Comparison of ENCODE assay signal across 1 cellular context in genomic region chr2:121151311-121152109, GRCh38.
TF ChIP-seq lines count a peak whose summit lies in the region.

No MANE protein-coding gene starts in this region.

TF ChIP-seq in GM23338, 12 proteins besides CTCF, POLR2A, EP300 and RAD21:
- TF ChIP-seq, protein P1, sequence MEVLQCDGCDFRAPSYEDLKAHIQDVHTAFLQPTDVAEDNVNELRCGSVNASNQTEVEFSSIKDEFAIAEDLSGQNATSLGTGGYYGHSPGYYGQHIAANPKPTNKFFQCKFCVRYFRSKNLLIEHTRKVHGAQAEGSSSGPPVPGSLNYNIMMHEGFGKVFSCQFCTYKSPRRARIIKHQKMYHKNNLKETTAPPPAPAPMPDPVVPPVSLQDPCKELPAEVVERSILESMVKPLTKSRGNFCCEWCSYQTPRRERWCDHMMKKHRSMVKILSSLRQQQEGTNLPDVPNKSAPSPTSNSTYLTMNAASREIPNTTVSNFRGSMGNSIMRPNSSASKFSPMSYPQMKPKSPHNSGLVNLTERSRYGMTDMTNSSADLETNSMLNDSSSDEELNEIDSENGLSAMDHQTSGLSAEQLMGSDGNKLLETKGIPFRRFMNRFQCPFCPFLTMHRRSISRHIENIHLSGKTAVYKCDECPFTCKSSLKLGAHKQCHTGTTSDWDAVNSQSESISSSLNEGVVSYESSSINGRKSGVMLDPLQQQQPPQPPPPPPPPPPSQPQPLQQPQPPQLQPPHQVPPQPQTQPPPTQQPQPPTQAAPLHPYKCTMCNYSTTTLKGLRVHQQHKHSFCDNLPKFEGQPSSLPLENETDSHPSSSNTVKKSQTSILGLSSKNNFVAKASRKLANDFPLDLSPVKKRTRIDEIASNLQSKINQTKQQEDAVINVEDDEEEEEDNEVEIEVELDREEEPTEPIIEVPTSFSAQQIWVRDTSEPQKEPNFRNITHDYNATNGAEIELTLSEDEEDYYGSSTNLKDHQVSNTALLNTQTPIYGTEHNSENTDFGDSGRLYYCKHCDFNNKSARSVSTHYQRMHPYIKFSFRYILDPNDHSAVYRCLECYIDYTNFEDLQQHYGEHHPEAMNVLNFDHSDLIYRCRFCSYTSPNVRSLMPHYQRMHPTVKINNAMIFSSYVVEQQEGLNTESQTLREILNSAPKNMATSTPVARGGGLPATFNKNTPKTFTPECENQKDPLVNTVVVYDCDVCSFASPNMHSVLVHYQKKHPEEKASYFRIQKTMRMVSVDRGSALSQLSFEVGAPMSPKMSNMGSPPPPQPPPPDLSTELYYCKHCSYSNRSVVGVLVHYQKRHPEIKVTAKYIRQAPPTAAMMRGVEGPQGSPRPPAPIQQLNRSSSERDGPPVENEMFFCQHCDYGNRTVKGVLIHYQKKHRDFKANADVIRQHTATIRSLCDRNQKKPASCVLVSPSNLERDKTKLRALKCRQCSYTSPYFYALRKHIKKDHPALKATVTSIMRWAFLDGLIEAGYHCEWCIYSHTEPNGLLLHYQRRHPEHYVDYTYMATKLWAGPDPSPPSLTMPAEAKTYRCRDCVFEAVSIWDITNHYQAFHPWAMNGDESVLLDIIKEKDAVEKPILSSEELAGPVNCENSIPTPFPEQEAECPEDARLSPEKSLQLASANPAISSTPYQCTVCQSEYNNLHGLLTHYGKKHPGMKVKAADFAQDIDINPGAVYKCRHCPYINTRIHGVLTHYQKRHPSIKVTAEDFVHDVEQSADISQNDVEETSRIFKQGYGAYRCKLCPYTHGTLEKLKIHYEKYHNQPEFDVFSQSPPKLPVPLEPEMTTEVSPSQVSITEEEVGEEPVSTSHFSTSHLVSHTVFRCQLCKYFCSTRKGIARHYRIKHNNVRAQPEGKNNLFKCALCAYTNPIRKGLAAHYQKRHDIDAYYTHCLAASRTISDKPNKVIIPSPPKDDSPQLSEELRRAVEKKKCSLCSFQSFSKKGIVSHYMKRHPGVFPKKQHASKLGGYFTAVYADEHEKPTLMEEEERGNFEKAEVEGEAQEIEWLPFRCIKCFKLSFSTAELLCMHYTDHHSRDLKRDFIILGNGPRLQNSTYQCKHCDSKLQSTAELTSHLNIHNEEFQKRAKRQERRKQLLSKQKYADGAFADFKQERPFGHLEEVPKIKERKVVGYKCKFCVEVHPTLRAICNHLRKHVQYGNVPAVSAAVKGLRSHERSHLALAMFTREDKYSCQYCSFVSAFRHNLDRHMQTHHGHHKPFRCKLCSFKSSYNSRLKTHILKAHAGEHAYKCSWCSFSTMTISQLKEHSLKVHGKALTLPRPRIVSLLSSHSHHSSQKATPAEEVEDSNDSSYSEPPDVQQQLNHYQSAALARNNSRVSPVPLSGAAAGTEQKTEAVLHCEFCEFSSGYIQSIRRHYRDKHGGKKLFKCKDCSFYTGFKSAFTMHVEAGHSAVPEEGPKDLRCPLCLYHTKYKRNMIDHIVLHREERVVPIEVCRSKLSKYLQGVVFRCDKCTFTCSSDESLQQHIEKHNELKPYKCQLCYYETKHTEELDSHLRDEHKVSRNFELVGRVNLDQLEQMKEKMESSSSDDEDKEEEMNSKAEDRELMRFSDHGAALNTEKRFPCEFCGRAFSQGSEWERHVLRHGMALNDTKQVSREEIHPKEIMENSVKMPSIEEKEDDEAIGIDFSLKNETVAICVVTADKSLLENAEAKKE (CRISPR knock-in tag; IDR thresholded peaks at IDR 0.05): no peak
- no peak for TF ChIP-seq NANOG (IDR thresholded peaks at IDR 0.05; ENCODE audit: borderline replicate concordance)
- no peak for TF ChIP-seq CREB1 (CRISPR knock-in tag; IDR thresholded peaks at IDR 0.05; ENCODE audit: low read depth)
- TF ChIP-seq JUNB (IDR thresholded peaks at IDR 0.05; ENCODE audit: unreplicated experiment): no peak
- no peak for TF ChIP-seq REST (IDR thresholded peaks at IDR 0.05; ENCODE audit: unreplicated experiment)
- no peak for TF ChIP-seq STAT1 (IDR thresholded peaks at IDR 0.05; ENCODE audit: unreplicated experiment)
- TF ChIP-seq EZH2 (IDR thresholded peaks at IDR 0.05; ENCODE audit: low read depth, unreplicated experiment): no peak
- TF ChIP-seq ZNF331 (CRISPR knock-in tag; IDR thresholded peaks at IDR 0.05; ENCODE audit: low read depth): no peak
- TF ChIP-seq ZNF114 (CRISPR knock-in tag; IDR thresholded peaks at IDR 0.05): no peak
